Comparison of ENCODE assay signal across 22 cellular contexts in the genomic region with DNA sequence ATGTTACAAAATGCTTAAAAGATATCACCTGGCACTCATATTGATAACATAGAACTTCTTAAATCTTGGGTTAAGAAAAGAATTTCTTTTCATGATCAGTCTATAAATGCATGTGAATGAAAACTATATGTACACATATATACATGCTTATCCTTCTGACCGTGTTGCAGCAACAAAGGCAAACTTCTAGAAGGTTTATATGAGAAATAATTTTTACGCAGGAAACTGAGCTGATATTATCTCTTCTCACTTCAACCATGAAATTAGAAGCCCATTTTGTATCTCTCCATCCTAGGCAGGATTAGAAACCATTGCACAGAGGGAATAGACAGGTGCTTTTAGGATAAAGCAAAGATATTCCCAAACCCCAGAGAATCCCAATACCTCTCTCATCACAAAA.
DNase-seq lines count a peak whose midpoint lies in the region; ATAC-seq and TF ChIP-seq lines count a peak whose summit lies in the region.
"Had no signal": no experiment of that assay in that cellular context is flagged by ENCODE, and none has a peak within 500 bp of the region (broad histone marks: within the 10 kb centered on the region; RNA-seq: fewer than 3 reads in every experiment).

No MANE protein-coding gene starts in this region.

- TF ChIP-seq CTCF in breast epithelium (IDR thresholded peaks at IDR 0.05) (no peak), mammary epithelial cell (conservative IDR thresholded peaks at IDR 0.05 in 1 of 2, IDR thresholded peaks at IDR 0.05 in 1 of 2; ENCODE audit: extremely low read depth in 1 of 2, insufficient read depth in 1 of 2, low read depth in 1 of 2, low read length in 2 of 2) (no peak)

- H3K36me3 ChIP-seq in breast epithelium (no peaks in the 10 kb centered on the region), mammary epithelial cell (ENCODE audit: insufficient read depth, low read length) (no peaks in the 10 kb centered on the region), mesodermal cell (ENCODE audit: control insufficient read depth, insufficient read depth, low read length) (no peaks in the 10 kb centered on the region)
- H3K36me3 ChIP-seq: colonic mucosa, esophagus squamous epithelium, gastrocnemius medialis, thyroid gland had no signal

- no peaks in the 10 kb centered on the region for H3K4me1 ChIP-seq in breast epithelium
- no peaks in the 10 kb centered on the region for H3K4me1 ChIP-seq in mammary epithelial cell (ENCODE audit: insufficient read depth, low read length)
- peaks cover 4% of the 10 kb centered on the region for H3K4me1 ChIP-seq in mesodermal cell (ENCODE audit: control insufficient read depth, insufficient read depth, low read length, poor library complexity, severe bottlenecking)
- H3K4me1 ChIP-seq: thyroid gland had no signal

- BruUV-seq in mammary epithelial cell (replicated peaks; lab: Mats Ljungman, UMichigan), result no TSS peak

- H3K27me3 ChIP-seq in breast epithelium (no peaks in the 10 kb centered on the region), mammary epithelial cell (ENCODE audit: insufficient read depth, low read length) (peaks cover 3% of the 10 kb centered on the region)
- H3K27me3 ChIP-seq: colonic mucosa, esophagus squamous epithelium, gastrocnemius medialis, thyroid gland had no signal

- dilution Hi-C loops in mammary epithelial cell (cut with HindIII; ENCODE audit: low sequenced_read_pairs), result no loop called here

- ATAC-seq in HG03442 (IDR thresholded peaks at IDR 0.05; ENCODE audit: unreplicated experiment), result no peak

- 88% methylated on average over 2 of the region's 2 CpGs for WGBS in mammary epithelial cell (ENCODE audit: low coverage, missing lambda C conversion rate)
- no CpG with 5 or more reads among the region's 2 CpGs for WGBS in mesodermal cell (ENCODE audit: insufficient coverage in 2 of 2), 2 experiments

- H2AFZ ChIP-seq in mammary epithelial cell (ENCODE audit: low read depth, low read length), result no peak overlapping the region

- H4K20me1 ChIP-seq in mammary epithelial cell (ENCODE audit: insufficient read depth, low read length), result no peaks in the 10 kb centered on the region

- no peaks in the 10 kb centered on the region for H3K9me3 ChIP-seq in breast epithelium
- H3K9me3 ChIP-seq in mammary epithelial cell (replicated peaks; ENCODE audit: insufficient read depth, low read length), result no peaks in the 10 kb centered on the region
- H3K9me3 ChIP-seq in mesodermal cell (ENCODE audit: control insufficient read depth, low read length), result no peaks in the 10 kb centered on the region
- H3K9me3 ChIP-seq: colonic mucosa, esophagus squamous epithelium, gastrocnemius medialis, thyroid gland had no signal

- in situ Hi-C loops in mammary epithelial cell (cut with MboI; ENCODE audit: low sequenced_read_pairs in 2 of 2), result no loop called here

- no peak overlapping the region for H3K4me3 ChIP-seq in breast epithelium
- no peak overlapping the region for H3K4me3 ChIP-seq in mammary epithelial cell (replicated peaks in 1 of 3; ENCODE audit: insufficient read depth in 1 of 3, low read depth in 2 of 3, low read length in 3 of 3)
- H3K4me3 ChIP-seq in mesodermal cell (ENCODE audit: extremely low read depth, insufficient read depth, low read length, poor library complexity, severe bottlenecking), result no peak overlapping the region
- H3K4me3 ChIP-seq: colonic mucosa, esophagus squamous epithelium, gastrocnemius medialis, thyroid gland had no signal

- TF ChIP-seq POLR2A in breast epithelium (IDR thresholded peaks at IDR 0.05), result no peak

- DNase-seq in breast epithelium (ENCODE audit: low spot score in 2 of 2) (no peak), mammary epithelial cell (no peak), caudate nucleus (lab: John Stamatoyannopoulos, UW) (no peak), SKM-1 (lab: John Stamatoyannopoulos, UW; ENCODE audit: unreplicated experiment) (no peak)
- DNase-seq in activated CD8-positive, alpha-beta memory T cell treated with anti-CD3 and anti-CD28 coated beads, Interleukin-2, amount 50 U/mL, for 48 hours, result no peak
- DNase-seq: activated B cell treated with CpG ODN at 0.5 μM for 24 hours; activated CD4-positive, alpha-beta memory T cell treated with anti-CD3 and anti-CD28 coated beads for 36 hours; activated gamma-delta T cell; activated T-cell treated with anti-CD3 and anti-CD28 coated beads for 4 hours; CD4-positive, alpha-beta T cell; colonic mucosa; esophagus squamous epithelium; NCI-H1105; stimulated activated naive CD4-positive, alpha-beta T cell treated with Interleukin-2 at 50 U/mL for 16 hours; T-helper 9 cell; thyroid gland had no signal

- CTCF ChIA-PET in mammary epithelial cell (lab: Charles Lee; ENCODE audit: low non-redundant PET), result no interaction called here

- H3K27ac ChIP-seq in breast epithelium (peak overlapping the region; percentile 20 to 40), mammary epithelial cell (ENCODE audit: insufficient read depth, low read depth, low read length) (no peak overlapping the region), caudate nucleus (ENCODE audit: low read depth, low read length) (peak overlapping the region; percentile 95), mesodermal cell (ENCODE audit: low read depth, low read length, severe bottlenecking) (peak overlapping the region; percentile 66), temporal lobe (ENCODE audit: low read depth, low read length) (peak overlapping the region; percentile 90)
- H3K27ac ChIP-seq: 22Rv1, colonic mucosa, esophagus squamous epithelium, RWPE1, thyroid gland had no signal

- H3K79me2 ChIP-seq in mammary epithelial cell (ENCODE audit: insufficient read depth, low read length), result no peaks in the 10 kb centered on the region

- H3K4me2 ChIP-seq in mammary epithelial cell (ENCODE audit: insufficient read depth, low read depth, low read length), result no peak overlapping the region

- H3K9ac ChIP-seq in mammary epithelial cell (ENCODE audit: insufficient read depth, low read length), result no peak overlapping the region

- intact Hi-C loops in breast epithelium (cut with DNase I; ENCODE audit: low total_unique reads), result no loop called here
- intact Hi-C loops in mammary epithelial cell (cut with micrococcal nuclease), result no loop called here
